ENCODE assay signal across 1 cellular context in the genomic region with DNA sequence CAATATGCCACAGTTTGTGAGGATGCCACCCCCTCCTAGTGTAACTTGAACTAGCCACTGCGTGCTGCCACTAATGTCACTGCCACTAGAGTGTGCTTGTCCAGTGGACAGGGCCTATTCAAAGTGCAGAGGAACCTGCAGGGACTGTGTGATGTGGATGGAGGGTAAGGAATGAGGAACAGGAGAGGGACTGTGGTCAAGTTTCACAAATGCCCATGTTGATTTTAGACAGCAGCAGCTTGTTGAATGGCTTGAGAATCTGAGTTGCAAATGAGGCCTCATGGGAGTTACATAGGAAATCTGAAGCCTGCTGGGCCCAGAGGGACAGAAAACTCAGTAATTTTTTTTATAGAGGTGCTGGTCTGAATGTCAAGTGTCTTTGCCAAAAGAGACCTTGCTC.
TF ChIP-seq lines count a peak whose summit lies in the region.

No MANE protein-coding gene starts in this region.

TF ChIP-seq in H1, 55 proteins besides CTCF, POLR2A, EP300 and RAD21:
- no peak for TF ChIP-seq HDAC2 (IDR thresholded peaks at IDR 0.05; ENCODE audit: borderline replicate concordance in 1 of 2, low read depth in 2 of 2, low read length in 2 of 2)
- no peak for TF ChIP-seq GTF2F1 (IDR thresholded peaks at IDR 0.05; ENCODE audit: borderline replicate concordance, low read depth, low read length)
- TF ChIP-seq TAF1 (IDR thresholded peaks at IDR 0.05; ENCODE audit: low read depth, low read length) = no peak
- no peak for TF ChIP-seq RFX5 (IDR thresholded peaks at IDR 0.05; ENCODE audit: borderline replicate concordance, low read depth, low read length)
- TF ChIP-seq TAF7 (optimal IDR thresholded peaks at IDR 0.05; ENCODE audit: borderline replicate concordance, low read depth, low read length) = no peak
- TF ChIP-seq POU5F1 (IDR thresholded peaks at IDR 0.05; ENCODE audit: low read depth, low read length) = no peak
- no peak for TF ChIP-seq SAP30 (IDR thresholded peaks at IDR 0.05; ENCODE audit: insufficient read depth, insufficient replicate concordance, low read length)
